Comparison of ENCODE assay signal across 1 cellular context in the genomic region with DNA sequence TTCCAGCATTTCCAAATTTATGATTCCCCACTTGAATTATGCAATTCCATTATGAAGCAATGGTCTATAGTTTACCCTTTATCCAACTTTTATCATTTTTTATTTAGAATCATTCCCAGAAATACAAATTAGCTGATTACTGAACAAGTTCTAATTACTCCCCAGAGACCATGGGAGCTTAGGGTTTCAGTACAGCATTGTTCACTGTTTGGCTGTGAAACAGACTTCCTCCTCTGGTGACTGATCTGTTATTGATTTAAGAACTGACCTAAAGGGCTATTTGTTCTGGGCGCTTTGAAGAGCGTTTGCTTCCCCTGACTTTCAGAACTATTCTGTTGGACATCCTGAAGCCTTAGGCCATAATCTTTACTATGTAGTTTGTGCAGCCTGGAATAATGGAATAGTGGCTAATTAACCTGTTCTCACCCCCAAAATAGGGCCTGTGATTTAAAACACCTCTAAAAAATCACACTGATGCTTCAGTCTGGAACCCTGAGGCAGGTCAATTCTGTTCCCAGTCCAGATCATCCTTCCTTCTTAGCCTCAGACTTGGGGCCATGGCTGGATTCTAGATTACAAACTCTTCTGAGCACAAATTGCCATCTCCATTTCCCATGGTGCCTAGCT.
TF ChIP-seq lines count a peak whose summit lies in the region.

No MANE protein-coding gene starts in this region.

TF ChIP-seq in HepG2, 621 proteins besides CTCF, POLR2A, EP300 and RAD21 (continued from another document and continues in another):
- TF ChIP-seq, protein P1, sequence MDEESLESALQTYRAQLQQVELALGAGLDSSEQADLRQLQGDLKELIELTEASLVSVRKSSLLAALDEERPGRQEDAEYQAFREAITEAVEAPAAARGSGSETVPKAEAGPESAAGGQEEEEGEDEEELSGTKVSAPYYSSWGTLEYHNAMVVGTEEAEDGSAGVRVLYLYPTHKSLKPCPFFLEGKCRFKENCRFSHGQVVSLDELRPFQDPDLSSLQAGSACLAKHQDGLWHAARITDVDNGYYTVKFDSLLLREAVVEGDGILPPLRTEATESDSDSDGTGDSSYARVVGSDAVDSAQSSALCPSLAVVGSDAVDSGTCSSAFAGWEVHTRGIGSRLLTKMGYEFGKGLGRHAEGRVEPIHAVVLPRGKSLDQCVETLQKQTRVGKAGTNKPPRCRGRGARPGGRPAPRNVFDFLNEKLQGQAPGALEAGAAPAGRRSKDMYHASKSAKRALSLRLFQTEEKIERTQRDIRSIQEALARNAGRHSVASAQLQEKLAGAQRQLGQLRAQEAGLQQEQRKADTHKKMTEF (CRISPR knock-in tag; IDR thresholded peaks at IDR 0.05), result peak; percentile 67; the same call in 1 of the 2 replicates
- TF ChIP-seq, protein P2, sequence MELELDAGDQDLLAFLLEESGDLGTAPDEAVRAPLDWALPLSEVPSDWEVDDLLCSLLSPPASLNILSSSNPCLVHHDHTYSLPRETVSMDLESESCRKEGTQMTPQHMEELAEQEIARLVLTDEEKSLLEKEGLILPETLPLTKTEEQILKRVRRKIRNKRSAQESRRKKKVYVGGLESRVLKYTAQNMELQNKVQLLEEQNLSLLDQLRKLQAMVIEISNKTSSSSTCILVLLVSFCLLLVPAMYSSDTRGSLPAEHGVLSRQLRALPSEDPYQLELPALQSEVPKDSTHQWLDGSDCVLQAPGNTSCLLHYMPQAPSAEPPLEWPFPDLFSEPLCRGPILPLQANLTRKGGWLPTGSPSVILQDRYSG (CRISPR knock-in tag; IDR thresholded peaks at IDR 0.05), result no peak
- TF ChIP-seq TMF1 (CRISPR knock-in tag; IDR thresholded peaks at IDR 0.05; ENCODE audit: low read depth) (no peak), POLR2AphosphoS5 (IDR thresholded peaks at IDR 0.05; ENCODE audit: low read depth, low read length) (no peak), RFXAP (CRISPR knock-in tag; IDR thresholded peaks at IDR 0.05; ENCODE audit: borderline replicate concordance) (peak; percentile 55; the same call in 1 of the 2 replicates), SAP130 (CRISPR knock-in tag; IDR thresholded peaks at IDR 0.05; ENCODE audit: low read depth) (peak; percentile 78), ZNF17 (CRISPR knock-in tag; IDR thresholded peaks at IDR 0.05) (no peak), SP2 (CRISPR knock-in tag; IDR thresholded peaks at IDR 0.05) (no peak), NR2F6 (IDR thresholded peaks at IDR 0.05) (peak; percentile 76), NR2F6 (CRISPR knock-in tag; IDR thresholded peaks at IDR 0.05) (peak; percentile 88), SOX5 (CRISPR knock-in tag; IDR thresholded peaks at IDR 0.05; ENCODE audit: borderline replicate concordance) (peak; percentile 92), ARHGAP35 (CRISPR knock-in tag; IDR thresholded peaks at IDR 0.05; ENCODE audit: borderline replicate concordance) (no peak), SCMH1 (CRISPR knock-in tag; IDR thresholded peaks at IDR 0.05; ENCODE audit: borderline replicate concordance) (no peak), DNMT1 (CRISPR knock-in tag; IDR thresholded peaks at IDR 0.05) (no peak), ZNF720 (CRISPR knock-in tag; IDR thresholded peaks at IDR 0.05) (no peak), ZNF33A (CRISPR knock-in tag; IDR thresholded peaks at IDR 0.05; ENCODE audit: borderline replicate concordance) (peak; percentile 64; the same call in 1 of the 2 replicates), ZNF205 (CRISPR knock-in tag; IDR thresholded peaks at IDR 0.05) (peak; percentile 98), RORA (CRISPR knock-in tag; IDR thresholded peaks at IDR 0.05) (no peak), ZNF777 (CRISPR knock-in tag; IDR thresholded peaks at IDR 0.05) (no peak), ZSCAN20 (CRISPR knock-in tag; IDR thresholded peaks at IDR 0.05; ENCODE audit: borderline replicate concordance) (0 out of 2 replicates have a peak, but pooled peaks have one; percentile 38), ZBTB38 (CRISPR knock-in tag; IDR thresholded peaks at IDR 0.05) (no peak), NONO (IDR thresholded peaks at IDR 0.05) (no peak), NONO (CRISPR knock-in tag; conservative IDR thresholded peaks at IDR 0.05) (no peak), TEAD2 (CRISPR knock-in tag; IDR thresholded peaks at IDR 0.05) (no peak), NR2F2 (IDR thresholded peaks at IDR 0.05; ENCODE audit: borderline replicate concordance, low read depth) (peak; percentile 80), MIER2 (CRISPR knock-in tag; IDR thresholded peaks at IDR 0.05) (peak; percentile 74; the same call in 1 of the 2 replicates), IKZF1 (IDR thresholded peaks at IDR 0.05) (no peak), KMT2B (CRISPR knock-in tag; IDR thresholded peaks at IDR 0.05) (no peak), ZNF547 (CRISPR knock-in tag; IDR thresholded peaks at IDR 0.05) (no peak), HNRNPL (IDR thresholded peaks at IDR 0.05; ENCODE audit: low read depth, low read length) (no peak), SALL2 (CRISPR knock-in tag; IDR thresholded peaks at IDR 0.05) (no peak)
- TF ChIP-seq, protein P3, sequence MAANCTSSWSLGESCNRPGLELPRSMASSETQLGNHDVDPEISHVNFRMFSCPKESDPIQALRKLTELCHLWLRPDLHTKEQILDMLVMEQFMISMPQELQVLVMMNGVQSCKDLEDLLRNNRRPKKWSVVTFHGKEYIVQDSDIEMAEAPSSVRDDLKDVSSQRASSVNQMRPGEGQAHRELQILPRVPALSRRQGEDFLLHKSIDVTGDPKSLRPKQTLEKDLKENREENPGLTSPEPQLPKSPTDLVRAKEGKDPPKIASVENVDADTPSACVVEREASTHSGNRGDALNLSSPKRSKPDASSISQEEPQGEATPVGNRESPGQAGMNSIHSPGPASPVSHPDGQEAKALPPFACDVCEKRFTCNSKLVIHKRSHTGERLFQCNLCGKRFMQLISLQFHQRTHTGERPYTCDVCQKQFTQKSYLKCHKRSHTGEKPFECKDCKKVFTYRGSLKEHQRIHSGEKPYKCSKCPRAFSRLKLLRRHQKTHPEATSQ (CRISPR knock-in tag; IDR thresholded peaks at IDR 0.05; ENCODE audit: borderline replicate concordance), result peak; percentile 23; the same call in 1 of the 2 replicates
- TF ChIP-seq, protein P4, sequence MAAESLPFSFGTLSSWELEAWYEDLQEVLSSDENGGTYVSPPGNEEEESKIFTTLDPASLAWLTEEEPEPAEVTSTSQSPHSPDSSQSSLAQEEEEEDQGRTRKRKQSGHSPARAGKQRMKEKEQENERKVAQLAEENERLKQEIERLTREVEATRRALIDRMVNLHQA (CRISPR knock-in tag; IDR thresholded peaks at IDR 0.05), result no peak
- TF ChIP-seq, protein P5, sequence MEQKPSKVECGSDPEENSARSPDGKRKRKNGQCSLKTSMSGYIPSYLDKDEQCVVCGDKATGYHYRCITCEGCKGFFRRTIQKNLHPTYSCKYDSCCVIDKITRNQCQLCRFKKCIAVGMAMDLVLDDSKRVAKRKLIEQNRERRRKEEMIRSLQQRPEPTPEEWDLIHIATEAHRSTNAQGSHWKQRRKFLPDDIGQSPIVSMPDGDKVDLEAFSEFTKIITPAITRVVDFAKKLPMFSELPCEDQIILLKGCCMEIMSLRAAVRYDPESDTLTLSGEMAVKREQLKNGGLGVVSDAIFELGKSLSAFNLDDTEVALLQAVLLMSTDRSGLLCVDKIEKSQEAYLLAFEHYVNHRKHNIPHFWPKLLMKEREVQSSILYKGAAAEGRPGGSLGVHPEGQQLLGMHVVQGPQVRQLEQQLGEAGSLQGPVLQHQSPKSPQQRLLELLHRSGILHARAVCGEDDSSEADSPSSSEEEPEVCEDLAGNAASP (CRISPR knock-in tag; IDR thresholded peaks at IDR 0.05; ENCODE audit: borderline replicate concordance), result peak; percentile 58; the same call in 1 of the 2 replicates
- TF ChIP-seq, protein P6, sequence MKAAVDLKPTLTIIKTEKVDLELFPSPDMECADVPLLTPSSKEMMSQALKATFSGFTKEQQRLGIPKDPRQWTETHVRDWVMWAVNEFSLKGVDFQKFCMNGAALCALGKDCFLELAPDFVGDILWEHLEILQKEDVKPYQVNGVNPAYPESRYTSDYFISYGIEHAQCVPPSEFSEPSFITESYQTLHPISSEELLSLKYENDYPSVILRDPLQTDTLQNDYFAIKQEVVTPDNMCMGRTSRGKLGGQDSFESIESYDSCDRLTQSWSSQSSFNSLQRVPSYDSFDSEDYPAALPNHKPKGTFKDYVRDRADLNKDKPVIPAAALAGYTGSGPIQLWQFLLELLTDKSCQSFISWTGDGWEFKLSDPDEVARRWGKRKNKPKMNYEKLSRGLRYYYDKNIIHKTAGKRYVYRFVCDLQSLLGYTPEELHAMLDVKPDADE (CRISPR knock-in tag; IDR thresholded peaks at IDR 0.05), result no peak
- TF ChIP-seq, protein P7, sequence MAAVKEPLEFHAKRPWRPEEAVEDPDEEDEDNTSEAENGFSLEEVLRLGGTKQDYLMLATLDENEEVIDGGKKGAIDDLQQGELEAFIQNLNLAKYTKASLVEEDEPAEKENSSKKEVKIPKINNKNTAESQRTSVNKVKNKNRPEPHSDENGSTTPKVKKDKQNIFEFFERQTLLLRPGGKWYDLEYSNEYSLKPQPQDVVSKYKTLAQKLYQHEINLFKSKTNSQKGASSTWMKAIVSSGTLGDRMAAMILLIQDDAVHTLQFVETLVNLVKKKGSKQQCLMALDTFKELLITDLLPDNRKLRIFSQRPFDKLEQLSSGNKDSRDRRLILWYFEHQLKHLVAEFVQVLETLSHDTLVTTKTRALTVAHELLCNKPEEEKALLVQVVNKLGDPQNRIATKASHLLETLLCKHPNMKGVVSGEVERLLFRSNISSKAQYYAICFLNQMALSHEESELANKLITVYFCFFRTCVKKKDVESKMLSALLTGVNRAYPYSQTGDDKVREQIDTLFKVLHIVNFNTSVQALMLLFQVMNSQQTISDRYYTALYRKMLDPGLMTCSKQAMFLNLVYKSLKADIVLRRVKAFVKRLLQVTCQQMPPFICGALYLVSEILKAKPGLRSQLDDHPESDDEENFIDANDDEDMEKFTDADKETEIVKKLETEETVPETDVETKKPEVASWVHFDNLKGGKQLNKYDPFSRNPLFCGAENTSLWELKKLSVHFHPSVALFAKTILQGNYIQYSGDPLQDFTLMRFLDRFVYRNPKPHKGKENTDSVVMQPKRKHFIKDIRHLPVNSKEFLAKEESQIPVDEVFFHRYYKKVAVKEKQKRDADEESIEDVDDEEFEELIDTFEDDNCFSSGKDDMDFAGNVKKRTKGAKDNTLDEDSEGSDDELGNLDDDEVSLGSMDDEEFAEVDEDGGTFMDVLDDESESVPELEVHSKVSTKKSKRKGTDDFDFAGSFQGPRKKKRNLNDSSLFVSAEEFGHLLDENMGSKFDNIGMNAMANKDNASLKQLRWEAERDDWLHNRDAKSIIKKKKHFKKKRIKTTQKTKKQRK (IDR thresholded peaks at IDR 0.05; ENCODE audit: low read length), result no peak
- TF ChIP-seq, protein P8, sequence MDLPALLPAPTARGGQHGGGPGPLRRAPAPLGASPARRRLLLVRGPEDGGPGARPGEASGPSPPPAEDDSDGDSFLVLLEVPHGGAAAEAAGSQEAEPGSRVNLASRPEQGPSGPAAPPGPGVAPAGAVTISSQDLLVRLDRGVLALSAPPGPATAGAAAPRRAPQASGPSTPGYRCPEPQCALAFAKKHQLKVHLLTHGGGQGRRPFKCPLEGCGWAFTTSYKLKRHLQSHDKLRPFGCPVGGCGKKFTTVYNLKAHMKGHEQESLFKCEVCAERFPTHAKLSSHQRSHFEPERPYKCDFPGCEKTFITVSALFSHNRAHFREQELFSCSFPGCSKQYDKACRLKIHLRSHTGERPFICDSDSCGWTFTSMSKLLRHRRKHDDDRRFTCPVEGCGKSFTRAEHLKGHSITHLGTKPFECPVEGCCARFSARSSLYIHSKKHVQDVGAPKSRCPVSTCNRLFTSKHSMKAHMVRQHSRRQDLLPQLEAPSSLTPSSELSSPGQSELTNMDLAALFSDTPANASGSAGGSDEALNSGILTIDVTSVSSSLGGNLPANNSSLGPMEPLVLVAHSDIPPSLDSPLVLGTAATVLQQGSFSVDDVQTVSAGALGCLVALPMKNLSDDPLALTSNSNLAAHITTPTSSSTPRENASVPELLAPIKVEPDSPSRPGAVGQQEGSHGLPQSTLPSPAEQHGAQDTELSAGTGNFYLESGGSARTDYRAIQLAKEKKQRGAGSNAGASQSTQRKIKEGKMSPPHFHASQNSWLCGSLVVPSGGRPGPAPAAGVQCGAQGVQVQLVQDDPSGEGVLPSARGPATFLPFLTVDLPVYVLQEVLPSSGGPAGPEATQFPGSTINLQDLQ (CRISPR knock-in tag; IDR thresholded peaks at IDR 0.05), result no peak
- TF ChIP-seq, protein P9, sequence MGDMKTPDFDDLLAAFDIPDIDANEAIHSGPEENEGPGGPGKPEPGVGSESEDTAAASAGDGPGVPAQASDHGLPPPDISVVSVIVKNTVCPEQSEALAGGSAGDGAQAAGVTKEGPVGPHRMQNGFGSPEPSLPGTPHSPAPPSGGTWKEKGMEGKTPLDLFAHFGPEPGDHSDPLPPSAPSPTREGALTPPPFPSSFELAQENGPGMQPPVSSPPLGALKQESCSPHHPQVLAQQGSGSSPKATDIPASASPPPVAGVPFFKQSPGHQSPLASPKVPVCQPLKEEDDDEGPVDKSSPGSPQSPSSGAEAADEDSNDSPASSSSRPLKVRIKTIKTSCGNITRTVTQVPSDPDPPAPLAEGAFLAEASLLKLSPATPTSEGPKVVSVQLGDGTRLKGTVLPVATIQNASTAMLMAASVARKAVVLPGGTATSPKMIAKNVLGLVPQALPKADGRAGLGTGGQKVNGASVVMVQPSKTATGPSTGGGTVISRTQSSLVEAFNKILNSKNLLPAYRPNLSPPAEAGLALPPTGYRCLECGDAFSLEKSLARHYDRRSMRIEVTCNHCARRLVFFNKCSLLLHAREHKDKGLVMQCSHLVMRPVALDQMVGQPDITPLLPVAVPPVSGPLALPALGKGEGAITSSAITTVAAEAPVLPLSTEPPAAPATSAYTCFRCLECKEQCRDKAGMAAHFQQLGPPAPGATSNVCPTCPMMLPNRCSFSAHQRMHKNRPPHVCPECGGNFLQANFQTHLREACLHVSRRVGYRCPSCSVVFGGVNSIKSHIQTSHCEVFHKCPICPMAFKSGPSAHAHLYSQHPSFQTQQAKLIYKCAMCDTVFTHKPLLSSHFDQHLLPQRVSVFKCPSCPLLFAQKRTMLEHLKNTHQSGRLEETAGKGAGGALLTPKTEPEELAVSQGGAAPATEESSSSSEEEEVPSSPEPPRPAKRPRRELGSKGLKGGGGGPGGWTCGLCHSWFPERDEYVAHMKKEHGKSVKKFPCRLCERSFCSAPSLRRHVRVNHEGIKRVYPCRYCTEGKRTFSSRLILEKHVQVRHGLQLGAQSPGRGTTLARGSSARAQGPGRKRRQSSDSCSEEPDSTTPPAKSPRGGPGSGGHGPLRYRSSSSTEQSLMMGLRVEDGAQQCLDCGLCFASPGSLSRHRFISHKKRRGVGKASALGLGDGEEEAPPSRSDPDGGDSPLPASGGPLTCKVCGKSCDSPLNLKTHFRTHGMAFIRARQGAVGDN (CRISPR knock-in tag; IDR thresholded peaks at IDR 0.05), result no peak
- TF ChIP-seq, protein P10, sequence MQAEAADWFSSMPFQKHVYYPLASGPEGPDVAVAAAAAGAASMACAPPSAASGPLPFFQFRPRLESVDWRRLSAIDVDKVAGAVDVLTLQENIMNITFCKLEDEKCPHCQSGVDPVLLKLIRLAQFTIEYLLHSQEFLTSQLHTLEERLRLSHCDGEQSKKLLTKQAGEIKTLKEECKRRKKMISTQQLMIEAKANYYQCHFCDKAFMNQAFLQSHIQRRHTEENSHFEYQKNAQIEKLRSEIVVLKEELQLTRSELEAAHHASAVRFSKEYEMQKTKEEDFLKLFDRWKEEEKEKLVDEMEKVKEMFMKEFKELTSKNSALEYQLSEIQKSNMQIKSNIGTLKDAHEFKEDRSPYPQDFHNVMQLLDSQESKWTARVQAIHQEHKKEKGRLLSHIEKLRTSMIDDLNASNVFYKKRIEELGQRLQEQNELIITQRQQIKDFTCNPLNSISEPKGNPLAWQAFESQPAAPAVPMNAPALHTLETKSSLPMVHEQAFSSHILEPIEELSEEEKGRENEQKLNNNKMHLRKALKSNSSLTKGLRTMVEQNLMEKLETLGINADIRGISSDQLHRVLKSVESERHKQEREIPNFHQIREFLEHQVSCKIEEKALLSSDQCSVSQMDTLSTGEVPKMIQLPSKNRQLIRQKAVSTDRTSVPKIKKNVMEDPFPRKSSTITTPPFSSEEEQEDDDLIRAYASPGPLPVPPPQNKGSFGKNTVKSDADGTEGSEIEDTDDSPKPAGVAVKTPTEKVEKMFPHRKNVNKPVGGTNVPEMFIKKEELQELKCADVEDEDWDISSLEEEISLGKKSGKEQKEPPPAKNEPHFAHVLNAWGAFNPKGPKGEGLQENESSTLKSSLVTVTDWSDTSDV (CRISPR knock-in tag; IDR thresholded peaks at IDR 0.05), result no peak
